8 cellular contexts compared by ENCODE assay signal in genomic region chr4:152778656-152779512, GRCh38. TPM values are rescaled to one million over a fixed set of nuclear protein-coding genes. Genes with fewer than 3 reads are reported as not detected.
A peak's percentile ranks its signal among the peaks of the same experiment; 100 is the strongest.
DNase-seq lines count a peak whose midpoint lies in the region; ATAC-seq, FAIRE-seq and TF ChIP-seq lines count a peak whose summit lies in the region.

No MANE protein-coding gene starts in this region.

- H3K27ac ChIP-seq in heart right ventricle (peak overlapping the region; percentile 42 to 95 (median 88)), pancreas (peak overlapping the region; percentile 85 to 92 (median 88))

- H3K36me3 ChIP-seq in HAP-1 (replicated peaks) (no peaks in the 10 kb centered on the region), heart right ventricle (peaks cover 0 to 7% (median 0%) of the 10 kb centered on the region in 9 donors), pancreas (no peaks in the 10 kb centered on the region)

- no peak for FAIRE-seq in pancreas (lab: Jason Lieb, UNC)

- H3K27me3 ChIP-seq in HAP-1 (ENCODE audit: low read depth): no peaks in the 10 kb centered on the region
- no peaks in the 10 kb centered on the region for H3K27me3 ChIP-seq in heart right ventricle
- no peaks in the 10 kb centered on the region for H3K27me3 ChIP-seq in pancreas

- H3K4me1 ChIP-seq in HAP-1 (no peaks in the 10 kb centered on the region; the same call in none of the 2 replicates), heart right ventricle (peaks cover 0 to 38% (median 23%) of the 10 kb centered on the region in 9 donors), pancreas (peaks cover 0 to 20% (median 5%) of the 10 kb centered on the region in 3 donors)

- TF ChIP-seq CTCF in heart right ventricle (IDR thresholded peaks at IDR 0.05): no peak
- TF ChIP-seq CTCF in pancreas (IDR thresholded peaks at IDR 0.05): no peak

- DNase-seq in COLO829 (ENCODE audit: low spot score) (peak; percentile 51), HAP-1 (ENCODE audit: low spot score in 2 of 2) (peak; percentile 22 to 44), OCI-M1 (lab: John Stamatoyannopoulos, UW) (peak; percentile 69), heart right ventricle (peak; percentile 9 to 19), pancreas (peak; percentile 4 to 66 (median 23)), 8988T (no peak)
- DNase-seq in activated naive CD4-positive, alpha-beta T cell treated with anti-CD3 and anti-CD28 coated beads, Interleukin-2, amount 50 U/mL, for 16 hours: peak; percentile 27

- ATAC-seq in heart right ventricle (peak in 6 of 8 donors; percentile 2 to 46 (median 32)), pancreas (peak; percentile 17 to 56 (median 32)), HG03442 (IDR thresholded peaks at IDR 0.05; ENCODE audit: unreplicated experiment) (no peak)

- H3K9me3 ChIP-seq in HAP-1 (no peaks in the 10 kb centered on the region), heart right ventricle (no peaks in the 10 kb centered on the region), pancreas (no peaks in the 10 kb centered on the region)

- in situ Hi-C loops in HAP-1 (cut with MboI; ENCODE audit: low sequenced_read_pairs): no loop called here

- intact Hi-C loops in heart right ventricle (cut with DNase I): loop anchor here in 3 of 10 donors (1.0 to 10.0 kb wide), 3 partner anchors 243 to 306 kb away; partner anchors contain the start of gene FBXW7 (in 2 of the 3)
- intact Hi-C loops in pancreas (cut with DNase I): no loop called here

- WGBS in heart right ventricle, 2 donors: 1 to 2% methylated on average over 30 of the region's 30 CpGs
- 1% methylated on average over 30 of the region's 30 CpGs for WGBS in pancreas, 2 donors

- H3K4me3 ChIP-seq in HAP-1: peak overlapping the region; percentile 93
- peak overlapping the region; percentile 51 to 95 (median 78) for H3K4me3 ChIP-seq in heart right ventricle
- peak overlapping the region; percentile 45 to 87 (median 61) for H3K4me3 ChIP-seq in pancreas

RNA-seq across cellular contexts. Expression of gene TIGD4, which starts 0.6 kb away (rescaled TPM):
- total RNA-seq in heart right ventricle (under 1 TPM; 0.12 to 0.44 (median 0.20) TPM), pancreas (under 1 TPM; 0.06 to 0.59 (median 0.17) TPM)
- polyA plus RNA-seq in heart right ventricle (under 1 TPM; 0.14 to 0.15 TPM), pancreas (under 1 TPM in 1 of 2 donors, not detected in 1; 0.35 TPM)

RNA-seq across cellular contexts. Expression of gene ARFIP1, which starts 0.9 kb away (rescaled TPM):
- total RNA-seq in heart right ventricle: 10 to 100 TPM; 11.3 to 18.7 (median 14.9) TPM
- polyA plus RNA-seq in heart right ventricle: 10 to 100 TPM in 1 of 2 donors, 1 to 10 TPM in 1; 7.4 to 17.6 TPM
- 10 to 100 TPM in 5 of 6 donors, 1 to 10 TPM in 1; 9.4 to 20.6 (median 11.7) TPM for total RNA-seq in pancreas
- polyA plus RNA-seq in pancreas: 10 to 100 TPM in 1 of 2 donors, 1 to 10 TPM in 1; 9.2 to 11.6 TPM
